Comparison of ENCODE assay signal across 1 cellular context in the genomic region with DNA sequence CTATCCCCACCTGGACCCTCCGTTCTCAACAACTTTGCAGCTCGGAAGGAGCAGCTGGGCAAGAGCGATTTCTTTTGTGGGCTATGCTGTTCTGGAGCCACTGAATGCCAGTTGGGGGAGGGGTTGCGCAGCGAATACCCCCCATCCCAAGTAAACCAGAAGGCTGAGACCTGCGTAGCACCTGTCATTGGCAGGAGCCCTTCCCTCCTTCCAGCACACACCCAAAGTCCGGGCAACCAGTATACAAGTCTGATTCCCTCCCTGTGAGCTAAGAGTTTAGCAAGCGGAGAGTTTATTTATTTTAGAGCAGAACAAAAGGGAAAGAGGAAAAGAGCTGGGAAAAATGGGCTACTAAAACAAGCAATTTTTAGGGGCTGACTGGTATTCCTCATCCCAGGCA.
TF ChIP-seq lines count a peak whose summit lies in the region.

No MANE protein-coding gene starts in this region.

TF ChIP-seq in SK-N-SH, 30 proteins besides CTCF, POLR2A, EP300 and RAD21 (continued from another document):
- TF ChIP-seq REST (IDR thresholded peaks at IDR 0.05; ENCODE audit: low read depth, low read length) (no peak), CHD2 (IDR thresholded peaks at IDR 0.05; ENCODE audit: low read length, partially characterized antibody) (no peak), ELF1 (IDR thresholded peaks at IDR 0.05) (no peak), EZH2phosphoT487 (IDR thresholded peaks at IDR 0.05; ENCODE audit: borderline replicate concordance, low read depth) (no peak), NFIC (IDR thresholded peaks at IDR 0.05; ENCODE audit: borderline replicate concordance) (no peak)
